ENCODE assay signal across 2 cellular contexts in genomic region chr3:57206423-57206822, GRCh38.
TF ChIP-seq lines count a peak whose summit lies in the region.

No MANE protein-coding gene starts in this region.

TF ChIP-seq in GM12878, 131 proteins besides CTCF, POLR2A, EP300 and RAD21:
- TF ChIP-seq NR2C1 (IDR thresholded peaks at IDR 0.05): no peak
- no peak for TF ChIP-seq ATF3 (IDR thresholded peaks at IDR 0.05; ENCODE audit: borderline replicate concordance, extremely low read depth, low read depth, low read length)
- TF ChIP-seq SREBF2 (IDR thresholded peaks at IDR 0.05; ENCODE audit: low read length): no peak
- no peak for TF ChIP-seq CHD1 (IDR thresholded peaks at IDR 0.05; ENCODE audit: low read depth, low read length)
- no peak for TF ChIP-seq ZSCAN29 (IDR thresholded peaks at IDR 0.05)
- TF ChIP-seq SPI1 (IDR thresholded peaks at IDR 0.05; ENCODE audit: borderline replicate concordance, insufficient read depth, low read depth, low read length): no peak
- TF ChIP-seq PML (IDR thresholded peaks at IDR 0.05; ENCODE audit: low read length): no peak
- TF ChIP-seq NR2F1 (conservative IDR thresholded peaks at IDR 0.05): no peak
- no peak for TF ChIP-seq EZH2 (IDR thresholded peaks at IDR 0.05; ENCODE audit: borderline replicate concordance, control insufficient read depth, low read depth, low read length)
- TF ChIP-seq ZBTB4 (CRISPR knock-in tag; IDR thresholded peaks at IDR 0.05): no peak
- TF ChIP-seq CHD4 (IDR thresholded peaks at IDR 0.05): no peak
- TF ChIP-seq MAX (IDR thresholded peaks at IDR 0.05; ENCODE audit: low read depth, low read length): no peak

TF ChIP-seq in WTC11, 78 proteins besides CTCF, POLR2A, EP300 and RAD21:
- TF ChIP-seq PREB (CRISPR knock-in tag; IDR thresholded peaks at IDR 0.05; ENCODE audit: borderline replicate concordance) (no peak), EMX1 (CRISPR knock-in tag; IDR thresholded peaks at IDR 0.05) (no peak), ZNF532 (CRISPR knock-in tag; IDR thresholded peaks at IDR 0.05; ENCODE audit: borderline replicate concordance) (no peak), FOXP4 (CRISPR knock-in tag; IDR thresholded peaks at IDR 0.05) (no peak), TCF7 (CRISPR knock-in tag; IDR thresholded peaks at IDR 0.05; ENCODE audit: low read depth) (no peak), ZNF263 (CRISPR knock-in tag; IDR thresholded peaks at IDR 0.05; ENCODE audit: low read depth) (no peak), SP1 (CRISPR knock-in tag; conservative IDR thresholded peaks at IDR 0.05) (no peak), CBFB (CRISPR knock-in tag; IDR thresholded peaks at IDR 0.05; ENCODE audit: low read depth) (no peak), ELF4 (CRISPR knock-in tag; IDR thresholded peaks at IDR 0.05; ENCODE audit: low read depth) (no peak), KAT7 (CRISPR knock-in tag; IDR thresholded peaks at IDR 0.05; ENCODE audit: borderline replicate concordance) (no peak), ATF2 (CRISPR knock-in tag; IDR thresholded peaks at IDR 0.05; ENCODE audit: borderline replicate concordance, low read depth) (no peak), USF2 (CRISPR knock-in tag; IDR thresholded peaks at IDR 0.05) (no peak), MAX (CRISPR knock-in tag; IDR thresholded peaks at IDR 0.05) (no peak), NR3C1 (CRISPR knock-in tag; conservative IDR thresholded peaks at IDR 0.05; ENCODE audit: low read depth) (no peak), SOX15 (CRISPR knock-in tag; IDR thresholded peaks at IDR 0.05) (no peak), ZNF423 (CRISPR knock-in tag; IDR thresholded peaks at IDR 0.05) (no peak), GTF2I (CRISPR knock-in tag; conservative IDR thresholded peaks at IDR 0.05) (no peak), SMAD3 (CRISPR knock-in tag; IDR thresholded peaks at IDR 0.05; ENCODE audit: borderline replicate concordance) (no peak), ZNF396 (CRISPR knock-in tag; IDR thresholded peaks at IDR 0.05; ENCODE audit: borderline replicate concordance) (no peak), E2F4 (CRISPR knock-in tag; IDR thresholded peaks at IDR 0.05; ENCODE audit: borderline replicate concordance, low read depth) (no peak)
